8 cellular contexts compared by ENCODE assay signal in genomic region chr17:81711814-81712467, GRCh38. TPM values are rescaled to one million over a fixed set of nuclear protein-coding genes. Genes with fewer than 3 reads are reported as not detected.
DNase-seq lines count a peak whose midpoint lies in the region; ATAC-seq and TF ChIP-seq lines count a peak whose summit lies in the region.

A gene with protein sequence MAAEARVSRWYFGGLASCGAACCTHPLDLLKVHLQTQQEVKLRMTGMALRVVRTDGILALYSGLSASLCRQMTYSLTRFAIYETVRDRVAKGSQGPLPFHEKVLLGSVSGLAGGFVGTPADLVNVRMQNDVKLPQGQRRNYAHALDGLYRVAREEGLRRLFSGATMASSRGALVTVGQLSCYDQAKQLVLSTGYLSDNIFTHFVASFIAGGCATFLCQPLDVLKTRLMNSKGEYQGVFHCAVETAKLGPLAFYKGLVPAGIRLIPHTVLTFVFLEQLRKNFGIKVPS (plus strand): TSS chr17:81712284. CDS start chr17:81712427, 143 bp downstream.

- TF ChIP-seq CTCF in AG10803 (conservative IDR thresholded peaks at IDR 0.05; ENCODE audit: low read length) = no peak
- TF ChIP-seq CTCF in activated CD8-positive, alpha-beta T cell treated with anti-CD3 and anti-CD28 coated beads for 36 hours (IDR thresholded peaks at IDR 0.05) = peak; percentile 11

- POLR2A ChIA-PET in activated CD8-positive, alpha-beta T cell treated with anti-CD3 and anti-CD28 coated beads for 36 hours (lab: Charles Lee) = interaction anchor here (0.6 to 4.5 kb wide), 12 partner anchors 8 to 159 kb away, joined by 3 to 40 read pairs (median 6); partner anchors contain the start of genes ARHGDIA, ARL16, HGS and MRPL12

- H3K27ac Mint-ChIP-seq in activated CD8-positive, alpha-beta T cell treated with anti-CD3 and anti-CD28 coated beads for 36 hours = peak within 1 kb of the TSS; percentile 83

- H3K9me3 Mint-ChIP-seq in activated CD8-positive, alpha-beta T cell treated with anti-CD3 and anti-CD28 coated beads for 36 hours = no peaks in the 10 kb centered on the region

- H3K4me3 ChIP-seq in AG10803 (ENCODE audit: low read length) = peak within 1 kb of the TSS; percentile 59

- H3K4me1 Mint-ChIP-seq in activated CD8-positive, alpha-beta T cell treated with anti-CD3 and anti-CD28 coated beads for 36 hours (ENCODE audit: low read depth) = peaks cover 24% of the 10 kb centered on the region

- intact Hi-C loops in activated CD8-positive, alpha-beta T cell treated with anti-CD3 and anti-CD28 coated beads for 36 hours (cut with micrococcal nuclease) = no loop called here

- no peaks in the 10 kb centered on the region for H3K27me3 Mint-ChIP-seq in activated CD8-positive, alpha-beta T cell treated with anti-CD3 and anti-CD28 coated beads for 36 hours

- H3K4me3 Mint-ChIP-seq in activated CD8-positive, alpha-beta T cell treated with anti-CD3 and anti-CD28 coated beads for 36 hours = peak within 1 kb of the TSS; percentile 92

- CTCF ChIA-PET in activated CD8-positive, alpha-beta T cell treated with anti-CD3 and anti-CD28 coated beads for 36 hours (lab: Charles Lee) = interaction anchor here (1.1 kb wide), 1 partner anchor 28 kb away, joined by 4 read pairs; the partner anchor contains the start of genes ARL16 and HGS

- TF ChIP-seq POLR2A in GM19099 (IDR thresholded peaks at IDR 0.05; ENCODE audit: extremely low read depth, insufficient read length, low read depth) = peak; percentile 48

- ATAC-seq in HG03520 (IDR thresholded peaks at IDR 0.05; ENCODE audit: unreplicated experiment) = peak; percentile 46
- peak; percentile 85 for ATAC-seq in activated CD8-positive, alpha-beta T cell treated with anti-CD3 and anti-CD28 coated beads for 36 hours

- DNase-seq in AG10803 (ENCODE audit: low read depth) (peak; percentile 52), NCI-H82 treated with DMSO at 0.1 percent for 48 hours (lab: John Stamatoyannopoulos, UW; ENCODE audit: unreplicated experiment) (peak; percentile 61), medulla oblongata (ENCODE audit: extremely low spot score) (peak; percentile 76)
- peak; percentile 88 for DNase-seq in activated CD8-positive, alpha-beta T cell treated with anti-CD3 and anti-CD28 coated beads for 36 hours
- DNase-seq in effector CD4-positive, alpha-beta T cell = peak; percentile 65
- DNase-seq in stimulated activated CD4-positive, alpha-beta T cell treated with anti-CD3 and anti-CD28 coated beads, TNF-alpha, amount 100 ng/mL, for 24 hours (ENCODE audit: low read depth in 3 of 3) = peak; percentile 64 to 85 (median 76)

- peaks cover 8% of the 10 kb centered on the region for H3K36me3 Mint-ChIP-seq in activated CD8-positive, alpha-beta T cell treated with anti-CD3 and anti-CD28 coated beads for 36 hours (ENCODE audit: low read depth)

RNA-seq across cellular contexts. Expression of the gene that starts here (rescaled TPM):
- total RNA-seq in activated CD8-positive, alpha-beta T cell treated with anti-CD3 and anti-CD28 coated beads for 36 hours = 10 to 100 TPM; 29.4 to 30.5 TPM

Comparison
In these comparisons a context has a peak if more than half of its experiments do, and no peak if none do; other contexts are left out.
1. Peak in every context shown above with its lines: DNase-seq, ATAC-seq and H3K4me3 ChIP-seq.